Comparison of ENCODE assay signal across 1 cellular context in the genomic region with DNA sequence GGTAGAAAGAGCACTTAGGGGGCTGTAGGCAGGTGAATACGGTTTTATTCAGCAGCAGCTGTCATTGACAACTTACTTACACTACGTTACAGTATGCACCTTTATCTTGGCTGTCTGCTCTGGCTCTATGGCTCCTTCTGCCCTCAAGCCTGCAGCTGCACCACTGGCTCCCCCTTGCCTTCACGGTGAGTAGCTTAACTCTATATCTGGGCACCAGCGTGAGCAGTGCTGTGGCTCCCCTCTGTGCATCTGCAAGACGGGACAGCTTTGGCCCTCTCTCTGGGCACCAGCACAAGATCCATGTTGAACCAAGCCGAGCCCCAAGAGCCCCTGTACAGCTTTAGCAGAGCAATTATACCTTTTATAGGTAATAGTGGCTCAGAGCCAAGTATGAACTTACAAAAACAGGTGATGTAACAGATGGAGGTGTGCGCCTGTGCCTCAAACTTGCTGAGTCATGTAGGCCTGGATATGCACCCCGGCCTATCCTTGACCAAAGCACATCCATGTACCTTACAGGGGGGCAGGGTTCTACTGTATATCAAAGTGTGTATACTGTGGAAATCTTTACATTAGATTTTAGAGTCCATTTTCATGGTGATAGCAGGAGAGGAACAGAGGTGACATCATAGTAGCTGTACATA.
TF ChIP-seq lines count a peak whose summit lies in the region.

No MANE protein-coding gene starts in this region.

TF ChIP-seq in GM12878, 131 proteins besides CTCF, POLR2A, EP300 and RAD21:
- TF ChIP-seq, protein P1, sequence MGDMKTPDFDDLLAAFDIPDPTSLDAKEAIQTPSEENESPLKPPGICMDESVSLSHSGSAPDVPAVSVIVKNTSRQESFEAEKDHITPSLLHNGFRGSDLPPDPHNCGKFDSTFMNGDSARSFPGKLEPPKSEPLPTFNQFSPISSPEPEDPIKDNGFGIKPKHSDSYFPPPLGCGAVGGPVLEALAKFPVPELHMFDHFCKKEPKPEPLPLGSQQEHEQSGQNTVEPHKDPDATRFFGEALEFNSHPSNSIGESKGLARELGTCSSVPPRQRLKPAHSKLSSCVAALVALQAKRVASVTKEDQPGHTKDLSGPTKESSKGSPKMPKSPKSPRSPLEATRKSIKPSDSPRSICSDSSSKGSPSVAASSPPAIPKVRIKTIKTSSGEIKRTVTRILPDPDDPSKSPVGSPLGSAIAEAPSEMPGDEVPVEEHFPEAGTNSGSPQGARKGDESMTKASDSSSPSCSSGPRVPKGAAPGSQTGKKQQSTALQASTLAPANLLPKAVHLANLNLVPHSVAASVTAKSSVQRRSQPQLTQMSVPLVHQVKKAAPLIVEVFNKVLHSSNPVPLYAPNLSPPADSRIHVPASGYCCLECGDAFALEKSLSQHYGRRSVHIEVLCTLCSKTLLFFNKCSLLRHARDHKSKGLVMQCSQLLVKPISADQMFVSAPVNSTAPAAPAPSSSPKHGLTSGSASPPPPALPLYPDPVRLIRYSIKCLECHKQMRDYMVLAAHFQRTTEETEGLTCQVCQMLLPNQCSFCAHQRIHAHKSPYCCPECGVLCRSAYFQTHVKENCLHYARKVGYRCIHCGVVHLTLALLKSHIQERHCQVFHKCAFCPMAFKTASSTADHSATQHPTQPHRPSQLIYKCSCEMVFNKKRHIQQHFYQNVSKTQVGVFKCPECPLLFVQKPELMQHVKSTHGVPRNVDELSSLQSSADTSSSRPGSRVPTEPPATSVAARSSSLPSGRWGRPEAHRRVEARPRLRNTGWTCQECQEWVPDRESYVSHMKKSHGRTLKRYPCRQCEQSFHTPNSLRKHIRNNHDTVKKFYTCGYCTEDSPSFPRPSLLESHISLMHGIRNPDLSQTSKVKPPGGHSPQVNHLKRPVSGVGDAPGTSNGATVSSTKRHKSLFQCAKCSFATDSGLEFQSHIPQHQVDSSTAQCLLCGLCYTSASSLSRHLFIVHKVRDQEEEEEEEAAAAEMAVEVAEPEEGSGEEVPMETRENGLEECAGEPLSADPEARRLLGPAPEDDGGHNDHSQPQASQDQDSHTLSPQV (IDR thresholded peaks at IDR 0.05) = no peak
- no peak for TF ChIP-seq RAD51 (IDR thresholded peaks at IDR 0.05)
- TF ChIP-seq ZNF24 (IDR thresholded peaks at IDR 0.05) = no peak
- TF ChIP-seq, protein P2, sequence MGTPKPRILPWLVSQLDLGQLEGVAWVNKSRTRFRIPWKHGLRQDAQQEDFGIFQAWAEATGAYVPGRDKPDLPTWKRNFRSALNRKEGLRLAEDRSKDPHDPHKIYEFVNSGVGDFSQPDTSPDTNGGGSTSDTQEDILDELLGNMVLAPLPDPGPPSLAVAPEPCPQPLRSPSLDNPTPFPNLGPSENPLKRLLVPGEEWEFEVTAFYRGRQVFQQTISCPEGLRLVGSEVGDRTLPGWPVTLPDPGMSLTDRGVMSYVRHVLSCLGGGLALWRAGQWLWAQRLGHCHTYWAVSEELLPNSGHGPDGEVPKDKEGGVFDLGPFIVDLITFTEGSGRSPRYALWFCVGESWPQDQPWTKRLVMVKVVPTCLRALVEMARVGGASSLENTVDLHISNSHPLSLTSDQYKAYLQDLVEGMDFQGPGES (IDR thresholded peaks at IDR 0.05) = no peak
- TF ChIP-seq MEF2B (IDR thresholded peaks at IDR 0.05; ENCODE audit: partially characterized antibody, poor library complexity, severe bottlenecking) = no peak
- no peak for TF ChIP-seq KLF5 (IDR thresholded peaks at IDR 0.05; ENCODE audit: partially characterized antibody)
- TF ChIP-seq CEBPB (IDR thresholded peaks at IDR 0.05; ENCODE audit: borderline replicate concordance in 1 of 2, low read depth in 2 of 2, low read length in 2 of 2) = no peak
- TF ChIP-seq CBX5 (IDR thresholded peaks at IDR 0.05; ENCODE audit: low read depth) = peak; percentile 79; the same call in 1 of the 2 replicates
- TF ChIP-seq STAT3 (IDR thresholded peaks at IDR 0.05; ENCODE audit: low read depth, low read length) = no peak
- TF ChIP-seq MYC (IDR thresholded peaks at IDR 0.05; ENCODE audit: insufficient read depth, insufficient read length, insufficient replicate concordance, low read length, severe bottlenecking) = no peak
- TF ChIP-seq, protein P3, sequence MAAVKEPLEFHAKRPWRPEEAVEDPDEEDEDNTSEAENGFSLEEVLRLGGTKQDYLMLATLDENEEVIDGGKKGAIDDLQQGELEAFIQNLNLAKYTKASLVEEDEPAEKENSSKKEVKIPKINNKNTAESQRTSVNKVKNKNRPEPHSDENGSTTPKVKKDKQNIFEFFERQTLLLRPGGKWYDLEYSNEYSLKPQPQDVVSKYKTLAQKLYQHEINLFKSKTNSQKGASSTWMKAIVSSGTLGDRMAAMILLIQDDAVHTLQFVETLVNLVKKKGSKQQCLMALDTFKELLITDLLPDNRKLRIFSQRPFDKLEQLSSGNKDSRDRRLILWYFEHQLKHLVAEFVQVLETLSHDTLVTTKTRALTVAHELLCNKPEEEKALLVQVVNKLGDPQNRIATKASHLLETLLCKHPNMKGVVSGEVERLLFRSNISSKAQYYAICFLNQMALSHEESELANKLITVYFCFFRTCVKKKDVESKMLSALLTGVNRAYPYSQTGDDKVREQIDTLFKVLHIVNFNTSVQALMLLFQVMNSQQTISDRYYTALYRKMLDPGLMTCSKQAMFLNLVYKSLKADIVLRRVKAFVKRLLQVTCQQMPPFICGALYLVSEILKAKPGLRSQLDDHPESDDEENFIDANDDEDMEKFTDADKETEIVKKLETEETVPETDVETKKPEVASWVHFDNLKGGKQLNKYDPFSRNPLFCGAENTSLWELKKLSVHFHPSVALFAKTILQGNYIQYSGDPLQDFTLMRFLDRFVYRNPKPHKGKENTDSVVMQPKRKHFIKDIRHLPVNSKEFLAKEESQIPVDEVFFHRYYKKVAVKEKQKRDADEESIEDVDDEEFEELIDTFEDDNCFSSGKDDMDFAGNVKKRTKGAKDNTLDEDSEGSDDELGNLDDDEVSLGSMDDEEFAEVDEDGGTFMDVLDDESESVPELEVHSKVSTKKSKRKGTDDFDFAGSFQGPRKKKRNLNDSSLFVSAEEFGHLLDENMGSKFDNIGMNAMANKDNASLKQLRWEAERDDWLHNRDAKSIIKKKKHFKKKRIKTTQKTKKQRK (IDR thresholded peaks at IDR 0.05; ENCODE audit: low read depth, low read length) = peak; percentile 42; the same call in 1 of the 2 replicates
- peak; percentile 27; the same call in 1 of the 2 replicates for TF ChIP-seq YY1 (IDR thresholded peaks at IDR 0.05; ENCODE audit: low read depth, low read length)
- TF ChIP-seq ZNF622 (IDR thresholded peaks at IDR 0.05) = no peak
TF ChIP-seq in GM12878: peak in this region for 3.
